ENCODE assay signal across 21 cellular contexts in genomic region chr3:182964179-182964578, GRCh38. TPM values are rescaled to one million over a fixed set of nuclear protein-coding genes. Genes with fewer than 3 reads are reported as not detected.
DNase-seq lines count a peak whose midpoint lies in the region; ATAC-seq, FAIRE-seq and TF ChIP-seq lines count a peak whose summit lies in the region.
"Had no signal": no experiment of that assay in that cellular context is flagged by ENCODE, and none has a peak within 500 bp of the region (broad histone marks: within the 10 kb centered on the region; RNA-seq: fewer than 3 reads in every experiment).

No MANE protein-coding gene starts in this region.

- no peak overlapping the region for H3K18ac ChIP-seq in IMR-90 (ENCODE audit: low read depth, low read length)

- FAIRE-seq in HepG2 (lab: Jason Lieb, UNC) (no peak), islet of Langerhans (lab: Jason Lieb, UNC) (peak; percentile 13)
- FAIRE-seq: D721Med, G401.6, GM12891 had no signal

- H4K20me1 ChIP-seq in HepG2 (ENCODE audit: insufficient read depth, low read length) = no peaks in the 10 kb centered on the region
- H4K20me1 ChIP-seq in IMR-90 (ENCODE audit: insufficient read depth, low read length) = peaks cover 5% of the 10 kb centered on the region

- no peak overlapping the region for H3K56ac ChIP-seq in IMR-90 (ENCODE audit: extremely low read depth, insufficient read depth, low read length)

- peaks cover 20% of the 10 kb centered on the region for H3K4me1 ChIP-seq in HepG2 (ENCODE audit: insufficient read depth, low read length)
- peaks cover 0 to 41% (median 8%) of the 10 kb centered on the region in 4 donors for H3K4me1 ChIP-seq in right lobe of liver
- peaks cover 10% of the 10 kb centered on the region for H3K4me1 ChIP-seq in IMR-90 (ENCODE audit: control insufficient read depth, insufficient read depth, low read length)

- H3K9ac ChIP-seq in HepG2 (ENCODE audit: insufficient read depth, low read depth, low read length) (no peak overlapping the region), IMR-90 (ENCODE audit: low read depth, low read length) (no peak overlapping the region)
- H3K9ac ChIP-seq: BLaER1 had no signal

- no peak overlapping the region for H3K27ac ChIP-seq in HepG2 (ENCODE audit: extremely low read length, insufficient read depth, low read length)
- H3K27ac ChIP-seq in right lobe of liver = no peak overlapping the region
- H3K27ac ChIP-seq in IMR-90 (ENCODE audit: insufficient read depth, low read length) = no peak overlapping the region
- H3K27ac ChIP-seq: 22Rv1, BLaER1 had no signal

- no peak for TF ChIP-seq CTCF in HepG2 (CRISPR knock-in tag; IDR thresholded peaks at IDR 0.05)
- TF ChIP-seq CTCF in right lobe of liver (IDR thresholded peaks at IDR 0.05) = no peak
- no peak for TF ChIP-seq CTCF in IMR-90 (conservative IDR thresholded peaks at IDR 0.05; ENCODE audit: low read depth, low read length)

- H3K36me3 ChIP-seq in HepG2 (replicated peaks in 1 of 2; ENCODE audit: control insufficient read depth in 1 of 2, insufficient read depth in 2 of 2, low read length in 2 of 2) (peaks cover 2 to 16% of the 10 kb centered on the region in 2 experiments; a peak in 3 of 5 replicates), right lobe of liver (no peaks in the 10 kb centered on the region), IMR-90 (ENCODE audit: control insufficient read depth, insufficient read depth, low read length) (peaks cover 4% of the 10 kb centered on the region; the same call in 1 of the 2 replicates)
- H3K36me3 ChIP-seq: BE2C had no signal

- no peak for TF ChIP-seq EP300 in HepG2 (IDR thresholded peaks at IDR 0.05; ENCODE audit: low read depth in 2 of 2, low read length in 2 of 2)
- TF ChIP-seq EP300 in HepG2 (CRISPR knock-in tag; IDR thresholded peaks at IDR 0.05; ENCODE audit: borderline replicate concordance) = no peak

- no peak overlapping the region for H4K91ac ChIP-seq in IMR-90 (ENCODE audit: insufficient read depth, low read depth, low read length)

- POLR2A ChIA-PET in HepG2 (lab: Yijun Ruan, JAX) (no interaction called here), IMR-90 (lab: Charles Lee; ENCODE audit: unreplicated experiment) (no interaction called here)

- H3K9me3 ChIP-seq in HepG2 (ENCODE audit: low read length) (no peaks in the 10 kb centered on the region), right lobe of liver (no peaks in the 10 kb centered on the region), IMR-90 (ENCODE audit: control insufficient read depth, insufficient read depth, low read length) (no peaks in the 10 kb centered on the region)
- H3K9me3 ChIP-seq: BE2C, BLaER1 had no signal

- H2BK5ac ChIP-seq in IMR-90 (ENCODE audit: low read depth, low read length, poor library complexity, severe bottlenecking) = no peak overlapping the region

- H2AK9ac ChIP-seq in IMR-90 (replicated peaks; ENCODE audit: low read depth, low read length, poor library complexity) = no peak overlapping the region

- H3K4ac ChIP-seq in IMR-90 (ENCODE audit: low read depth, low read length) = no peak overlapping the region

- H2BK120ac ChIP-seq in IMR-90 (ENCODE audit: low read depth, low read length) = no peak overlapping the region

- no peak overlapping the region for H2BK15ac ChIP-seq in IMR-90 (ENCODE audit: low read depth, low read length)

- CTCF ChIA-PET in HepG2 (lab: Yijun Ruan, JAX; ENCODE audit: low intra/inter-chr PET ratio, low total read pairs) (no interaction called here), IMR-90 (lab: Yijun Ruan, JAX) (no interaction called here)

- no TSS peak for BruUV-seq in HepG2 (replicated peaks; lab: Mats Ljungman, UMichigan)
- no TSS peak for BruUV-seq in IMR-90 (replicated peaks; lab: Mats Ljungman, UMichigan)

- no peak for TF ChIP-seq RAD21 in HepG2 (CRISPR knock-in tag; IDR thresholded peaks at IDR 0.05)
- TF ChIP-seq RAD21 in IMR-90 (IDR thresholded peaks at IDR 0.05; ENCODE audit: low read length) = no peak

- H4K8ac ChIP-seq in IMR-90 (ENCODE audit: low read depth in 2 of 2, low read length in 2 of 2) = no peak overlapping the region

- H3K4me2 ChIP-seq in HepG2 (ENCODE audit: low read depth, low read length) (no peak overlapping the region), IMR-90 (ENCODE audit: low read depth, low read length) (no peak overlapping the region)
- H3K4me2 ChIP-seq: BLaER1 had no signal

- no peak overlapping the region for H3K23ac ChIP-seq in IMR-90 (ENCODE audit: low read depth, low read length)

- H2AK5ac ChIP-seq in IMR-90 (ENCODE audit: low read depth, low read length) = no peak overlapping the region

- TF ChIP-seq POLR2A in HepG2 (IDR thresholded peaks at IDR 0.05; ENCODE audit: insufficient read depth in 1 of 2, low read depth in 2 of 2, low read length in 2 of 2) = no peak
- no peak for TF ChIP-seq POLR2A in right lobe of liver (IDR thresholded peaks at IDR 0.05)
- TF ChIP-seq POLR2A in IMR-90 (IDR thresholded peaks at IDR 0.05; ENCODE audit: low read depth, low read length) = no peak

- peaks cover 10 to 35% of the 10 kb centered on the region in 2 experiments; a peak in 3 of 4 replicates for H3K79me1 ChIP-seq in IMR-90 (ENCODE audit: low read depth in 1 of 2, low read length in 2 of 2)

- no peak for DNase-seq in HepG2 (ENCODE audit: low spot score)
- DNase-seq in right lobe of liver = no peak
- DNase-seq in IMR-90 = no peak
- no peak for DNase-seq in HT-29 (ENCODE audit: low spot score)
- DNase-seq in inferior parietal cortex (ENCODE audit: extremely low spot score) = no peak
- DNase-seq: ACHN; BE2C; C1 segment of cervical spinal cord; CD4-positive, alpha-beta memory T cell; CD4-positive, CD25-positive, alpha-beta regulatory T cell; CD8-positive, alpha-beta memory T cell; COR-L47; DMS79 treated with DMSO at 0.1 percent for 48 hours; GF-D8 had no signal

- H2AFZ ChIP-seq in HepG2 (ENCODE audit: low read length) = no peak overlapping the region
- no peak overlapping the region for H2AFZ ChIP-seq in IMR-90 (replicated peaks; ENCODE audit: low read length, poor library complexity)

- no peak overlapping the region for H3K14ac ChIP-seq in IMR-90 (replicated peaks; ENCODE audit: low read depth, low read length)

- H3K79me2 ChIP-seq in HepG2 (ENCODE audit: insufficient read depth, low read length) = peaks cover 21% of the 10 kb centered on the region

- H3K9me1 ChIP-seq in IMR-90 (ENCODE audit: insufficient read depth, low read length) = peaks cover 2% of the 10 kb centered on the region

- dilution Hi-C loops in IMR-90 (cut with HindIII; ENCODE audit: low sequenced_read_pairs, unreplicated experiment) = no loop called here

- ATAC-seq in HepG2 (no peak), right lobe of liver (no peak), IMR-90 (ENCODE audit: low read depth) (no peak), HG03095 (IDR thresholded peaks at IDR 0.05; ENCODE audit: unreplicated experiment) (no peak)

- intact Hi-C loops in HepG2 (cut with micrococcal nuclease; ENCODE audit: unreplicated experiment) = no loop called here
- intact Hi-C loops in right lobe of liver (cut with DNase I) = no loop called here
- intact Hi-C loops in IMR-90 (cut with micrococcal nuclease) = no loop called here

- in situ Hi-C loops in HepG2 (cut with HindIII; ENCODE audit: extremely low pct_ligation_motif_present, low pct_unique_long_range_greater_than_20kb) (no loop called here), IMR-90 (cut with MboI; ENCODE audit: low sequenced_read_pairs) (no loop called here)

- 96% methylated on average over 1 of the region's 1 CpG for WGBS in HepG2 (ENCODE audit: low lambda C conversion rate)
- WGBS in right lobe of liver (ENCODE audit: insufficient coverage, low coverage, low lambda C conversion rate, missing lambda C conversion rate) = 75% methylated on average over 1 of the region's 1 CpG
- no CpG with 5 or more reads among the region's 1 CpG for WGBS in IMR-90 (ENCODE audit: extremely low coverage in 2 of 2, insufficient read length in 1 of 2), 2 experiments

- H3K27me3 ChIP-seq in HepG2 (ENCODE audit: control insufficient read depth in 1 of 2, insufficient read depth in 2 of 2, low read length in 2 of 2) = no peaks in the 10 kb centered on the region; a peak in 1 of 5 replicates
- H3K27me3 ChIP-seq in right lobe of liver = no peaks in the 10 kb centered on the region
- H3K27me3 ChIP-seq in IMR-90 (ENCODE audit: control insufficient read depth, insufficient read depth, low read length) = no peaks in the 10 kb centered on the region
- H3K27me3 ChIP-seq: BE2C, BLaER1 had no signal

- no peak overlapping the region for H4K5ac ChIP-seq in IMR-90 (ENCODE audit: low read depth, low read length)

- H3K4me3 ChIP-seq in HepG2 (replicated peaks in 1 of 3; ENCODE audit: insufficient read depth in 1 of 3, low read depth in 2 of 3, low read length in 3 of 3) (no peak overlapping the region), right lobe of liver (no peak overlapping the region), IMR-90 (ENCODE audit: insufficient read depth, low read depth, low read length) (no peak overlapping the region)
- H3K4me3 ChIP-seq: BLaER1 had no signal

- H2BK20ac ChIP-seq in IMR-90 (ENCODE audit: low read depth, low read length) = no peak overlapping the region

RNA-seq across cellular contexts. Expression of gene DCUN1D1, which starts 16.2 kb away (rescaled TPM):
- total RNA-seq in HepG2 (2016; rRNA removed; fragmentation: Illumina TruSeq; extraction: Trizol) = 39.7 and 66.9 TPM in 2 replicates
- total RNA-seq in HepG2 (2016; cell fraction: cytosol; rRNA removed; fragmentation: Illumina TruSeq; extraction: Trizol; ENCODE audit: low read depth) = 8.8 and 11.8 TPM in 2 replicates
- 39.2 and 73.4 TPM in 2 replicates for total RNA-seq in HepG2 (2016; cell fraction: insoluble cytoplasmic fraction; rRNA removed; fragmentation: Illumina TruSeq; extraction: Trizol)
- total RNA-seq in HepG2 (2016; cell fraction: membrane; rRNA removed; fragmentation: Illumina TruSeq; extraction: Trizol) = 21.6 and 37.2 TPM in 2 replicates
- total RNA-seq in HepG2 (2016; cell fraction: nucleus; rRNA removed; fragmentation: Illumina TruSeq; extraction: Trizol) = 16.0 and 21.7 TPM in 2 replicates
- polyA plus RNA-seq in HepG2 (2011; rRNA removed) = 6.2 and 10.5 TPM in 2 replicates
- polyA plus RNA-seq in HepG2 (2011; cell fraction: cytosol; rRNA removed) = 2.1 and 4.5 TPM in 2 replicates
- 3.3 and 5.6 TPM in 2 replicates for polyA plus RNA-seq in HepG2 (2011; cell fraction: nucleus; rRNA removed)
- 12.7 and 12.8 TPM in 2 replicates for polyA plus RNA-seq in HepG2 (2012)
- 8.6 and 9.2 TPM in 2 replicates for polyA plus RNA-seq in HepG2 (2016; cell fraction: cytosol; fragmentation: Illumina TruSeq; extraction: Trizol; ENCODE audit: low read depth)
- 36.8 and 40.1 TPM in 2 replicates for polyA plus RNA-seq in HepG2 (2016; cell fraction: insoluble cytoplasmic fraction; fragmentation: Illumina TruSeq; extraction: Trizol; ENCODE audit: low read depth)
- polyA plus RNA-seq in HepG2 (2016; cell fraction: membrane; fragmentation: Illumina TruSeq; extraction: Trizol; ENCODE audit: low read depth) = 14.1 and 15.5 TPM in 2 replicates
- 14.8 and 21.0 TPM in 2 replicates for polyA plus RNA-seq in HepG2 (2016; cell fraction: nucleus; fragmentation: Illumina TruSeq; extraction: Trizol; ENCODE audit: insufficient read depth, low read depth)
- 6.2 and 25.5 TPM in 2 replicates for polyA minus RNA-seq in HepG2 (2011; rRNA and poly(A)+ RNA removed; ENCODE audit: low replicate concordance)
- 17.4 and 25.9 TPM in 2 replicates for polyA minus RNA-seq in HepG2 (2011; cell fraction: cytosol; rRNA and poly(A)+ RNA removed)
- polyA minus RNA-seq in HepG2 (2011; cell fraction: nucleus; rRNA and poly(A)+ RNA removed) = 19.4 and 20.2 TPM in 2 replicates
- 10 to 100 TPM; 15.7 to 41.5 (median 31.9) TPM for total RNA-seq in right lobe of liver
- total RNA-seq in IMR-90 (2012; rRNA removed) = 17.7 and 48.9 TPM in 2 replicates
- polyA plus RNA-seq in IMR-90 (2012; rRNA removed) = 10.5 and 12.5 TPM in 2 replicates
- 0.65 and 0.97 TPM in 2 replicates for polyA plus RNA-seq in IMR-90 (2012; cell fraction: cytosol; rRNA removed)
- 0.39 and 6.1 TPM in 2 replicates for polyA plus RNA-seq in IMR-90 (2012; cell fraction: nucleus; rRNA removed; ENCODE audit: low replicate concordance)
- total RNA-seq in HT-29 (2014; rRNA removed; shearing (Covaris generic)) = 8.3 and 13.4 TPM in 2 replicates
